ENCODE assay signal across 17 cellular contexts in the genomic region with DNA sequence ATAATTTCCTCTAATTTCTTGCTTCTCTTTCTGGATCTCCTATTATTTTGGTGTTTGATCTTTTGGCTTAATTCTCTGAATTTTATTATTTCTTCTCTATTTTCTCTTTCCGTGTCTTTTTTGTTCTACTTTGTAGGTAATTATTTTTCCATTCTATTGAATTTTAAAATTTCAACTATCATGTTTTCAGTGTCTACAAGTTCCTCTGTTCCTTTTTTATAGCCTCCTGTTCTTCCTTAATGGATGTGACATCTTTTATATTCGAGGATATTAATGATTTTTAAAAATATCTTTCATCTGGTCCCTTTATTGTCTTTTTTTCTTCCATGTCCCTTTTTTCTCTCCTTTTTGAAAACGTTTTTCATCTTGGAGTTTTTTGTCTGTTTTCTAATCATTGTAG. TPM values are rescaled to one million over a fixed set of nuclear protein-coding genes. Genes with fewer than 3 reads are reported as not detected.
A peak's percentile ranks its signal among the peaks of the same experiment; 100 is the strongest.
DNase-seq lines count a peak whose midpoint lies in the region; ATAC-seq and TF ChIP-seq lines count a peak whose summit lies in the region.
"Had no signal": no experiment of that assay in that cellular context is flagged by ENCODE, and none has a peak within 500 bp of the region (broad histone marks: within the 10 kb centered on the region; RNA-seq: fewer than 3 reads in every experiment).

No MANE protein-coding gene starts in this region.

- H2AFZ ChIP-seq in neural progenitor cell (replicated peaks): no peak overlapping the region

- H3K4me2 ChIP-seq in neural progenitor cell: no peak overlapping the region
- H3K4me2 ChIP-seq: BLaER1 had no signal

- peaks cover 13% of the 10 kb centered on the region for H4K20me1 ChIP-seq in neural progenitor cell (ENCODE audit: low read depth)

- H3K36me3 Mint-ChIP-seq in activated CD4-positive, alpha-beta T cell treated with anti-CD3 and anti-CD28 coated beads for 36 hours (ENCODE audit: low read depth): peaks cover 52% of the 10 kb centered on the region
- peaks cover 67% of the 10 kb centered on the region for H3K36me3 Mint-ChIP-seq in activated CD4-positive, alpha-beta T cell treated with anti-CD3 and anti-CD28 coated beads, Interleukin-2, amount 10 ng/mL, durations not matched to agents 24 days and 14 days (ENCODE audit: low read depth)
- H3K36me3 Mint-ChIP-seq in activated T-helper 17 cell treated with anti-CD3 and anti-CD28 coated beads, Interleukin-2, amount 50 U/mL, for 72 hours (ENCODE audit: low read depth): peaks cover 100% of the 10 kb centered on the region
- H3K36me3 Mint-ChIP-seq in stimulated activated memory B cell treated with anti-CD40 and anti-IgM and Interleukin-4, amounts not matched to agents 10 μg/mL and 1 μg/mL and 100 μg/mL, for 72 hours: peaks cover 63% of the 10 kb centered on the region
- H3K36me3 Mint-ChIP-seq in neural progenitor cell: peaks cover 47% of the 10 kb centered on the region

- no peaks in the 10 kb centered on the region for H3K27me3 Mint-ChIP-seq in activated CD4-positive, alpha-beta T cell treated with anti-CD3 and anti-CD28 coated beads for 36 hours
- no peaks in the 10 kb centered on the region for H3K27me3 Mint-ChIP-seq in activated CD4-positive, alpha-beta T cell treated with anti-CD3 and anti-CD28 coated beads, Interleukin-2, amount 10 ng/mL, durations not matched to agents 24 days and 14 days
- H3K27me3 Mint-ChIP-seq in activated T-helper 17 cell treated with anti-CD3 and anti-CD28 coated beads, Interleukin-2, amount 50 U/mL, for 72 hours: no peaks in the 10 kb centered on the region
- no peaks in the 10 kb centered on the region for H3K27me3 Mint-ChIP-seq in stimulated activated memory B cell treated with anti-CD40 and anti-IgM and Interleukin-4, amounts not matched to agents 10 μg/mL and 1 μg/mL and 100 μg/mL, for 72 hours
- H3K27me3 Mint-ChIP-seq in neural progenitor cell (ENCODE audit: insufficient read depth, low read depth): no peaks in the 10 kb centered on the region
- H3K27me3 Mint-ChIP-seq: CD4-positive, alpha-beta memory T cell had no signal

- DNase-seq in activated CD4-positive, alpha-beta T cell treated with anti-CD3 and anti-CD28 coated beads for 36 hours: no peak
- no peak for DNase-seq in activated CD4-positive, alpha-beta T cell treated with anti-CD3 and anti-CD28 coated beads, Interleukin-2, amount 10 ng/mL, durations not matched to agents 24 days and 14 days
- DNase-seq in neural progenitor cell (ENCODE audit: low spot score): no peak
- DNase-seq: 8988T; CD4-positive, alpha-beta memory T cell; DMS153; DMS79; GDM1; GOT3; H7 had no signal

- TF ChIP-seq CTCF in HEK293 (tag by site-specific recombination; IDR thresholded peaks at IDR 0.05) (no peak), neural progenitor cell (IDR thresholded peaks at IDR 0.05) (no peak)

- peaks cover 59 to 84% of the 10 kb centered on the region in 2 experiments for H3K36me3 ChIP-seq in HEK293 (ENCODE audit: control insufficient read depth in 2 of 2, insufficient read depth in 1 of 2, low read length in 2 of 2)
- H3K36me3 ChIP-seq in neural progenitor cell: peaks cover 27% of the 10 kb centered on the region

- CTCF ChIA-PET in activated CD4-positive, alpha-beta T cell treated with anti-CD3 and anti-CD28 coated beads for 36 hours (lab: Charles Lee): no interaction called here
- CTCF ChIA-PET in HEK293 (lab: Yijun Ruan, JAX): interaction anchor here (4.8 kb wide), 1 partner anchor 8 kb away, joined by 29 read pairs; no protein-coding TSS in a partner anchor

- no peaks in the 10 kb centered on the region for H3K9me3 Mint-ChIP-seq in activated CD4-positive, alpha-beta T cell treated with anti-CD3 and anti-CD28 coated beads for 36 hours (ENCODE audit: low read depth)
- H3K9me3 Mint-ChIP-seq in activated CD4-positive, alpha-beta T cell treated with anti-CD3 and anti-CD28 coated beads, Interleukin-2, amount 10 ng/mL, durations not matched to agents 24 days and 14 days: no peaks in the 10 kb centered on the region
- H3K9me3 Mint-ChIP-seq in activated T-helper 17 cell treated with anti-CD3 and anti-CD28 coated beads, Interleukin-2, amount 50 U/mL, for 72 hours: no peaks in the 10 kb centered on the region
- H3K9me3 Mint-ChIP-seq in stimulated activated memory B cell treated with anti-CD40 and anti-IgM and Interleukin-4, amounts not matched to agents 10 μg/mL and 1 μg/mL and 100 μg/mL, for 72 hours: no peaks in the 10 kb centered on the region
- H3K9me3 Mint-ChIP-seq in neural progenitor cell: no peaks in the 10 kb centered on the region
- H3K9me3 Mint-ChIP-seq: CD14-positive monocyte; CD4-positive, alpha-beta memory T cell had no signal

- intact Hi-C loops in activated CD4-positive, alpha-beta T cell treated with anti-CD3 and anti-CD28 coated beads for 36 hours (cut with DNase I, micrococcal nuclease): no loop called here
- intact Hi-C loops in activated CD4-positive, alpha-beta T cell treated with anti-CD3 and anti-CD28 coated beads, Interleukin-2, amount 10 ng/mL, durations not matched to agents 24 days and 14 days (cut with micrococcal nuclease): no loop called here

- no peaks in the 10 kb centered on the region for H3K27me3 ChIP-seq in neural progenitor cell
- H3K27me3 ChIP-seq: BLaER1 had no signal

- no peak overlapping the region for H3K4me3 Mint-ChIP-seq in activated CD4-positive, alpha-beta T cell treated with anti-CD3 and anti-CD28 coated beads for 36 hours
- no peak overlapping the region for H3K4me3 Mint-ChIP-seq in activated CD4-positive, alpha-beta T cell treated with anti-CD3 and anti-CD28 coated beads, Interleukin-2, amount 10 ng/mL, durations not matched to agents 24 days and 14 days
- no peak overlapping the region for H3K4me3 Mint-ChIP-seq in activated T-helper 17 cell treated with anti-CD3 and anti-CD28 coated beads, Interleukin-2, amount 50 U/mL, for 72 hours
- H3K4me3 Mint-ChIP-seq in stimulated activated memory B cell treated with anti-CD40 and anti-IgM and Interleukin-4, amounts not matched to agents 10 μg/mL and 1 μg/mL and 100 μg/mL, for 72 hours: no peak overlapping the region
- no peak overlapping the region for H3K4me3 Mint-ChIP-seq in neural progenitor cell
- H3K4me3 Mint-ChIP-seq: CD14-positive monocyte; CD4-positive, alpha-beta memory T cell had no signal

- ATAC-seq in activated CD4-positive, alpha-beta T cell treated with anti-CD3 and anti-CD28 coated beads for 36 hours: no peak
- ATAC-seq in activated T-helper 17 cell treated with anti-CD3 and anti-CD28 coated beads, Interleukin-2, amount 50 U/mL, for 72 hours (replicated peaks): no peak
- no peak for ATAC-seq in stimulated activated memory B cell treated with anti-CD40 and anti-IgM and Interleukin-4, amounts not matched to agents 10 μg/mL and 1 μg/mL and 100 μg/mL, for 72 hours
- no peak for ATAC-seq in GM21619 (IDR thresholded peaks at IDR 0.05; ENCODE audit: unreplicated experiment)
- ATAC-seq: HCT116 had no signal

- H3K27ac ChIP-seq in HEK293 (ENCODE audit: extremely low read depth, low read depth, low read length): no peak overlapping the region
- no peak overlapping the region for H3K27ac ChIP-seq in neural progenitor cell
- H3K27ac ChIP-seq: BLaER1 had no signal

- peak overlapping the region; percentile 3 for H3K27ac Mint-ChIP-seq in activated CD4-positive, alpha-beta T cell treated with anti-CD3 and anti-CD28 coated beads for 36 hours
- no peak overlapping the region for H3K27ac Mint-ChIP-seq in activated CD4-positive, alpha-beta T cell treated with anti-CD3 and anti-CD28 coated beads, Interleukin-2, amount 10 ng/mL, durations not matched to agents 24 days and 14 days
- peak overlapping the region; percentile 9 for H3K27ac Mint-ChIP-seq in activated T-helper 17 cell treated with anti-CD3 and anti-CD28 coated beads, Interleukin-2, amount 50 U/mL, for 72 hours
- peak overlapping the region; percentile 36 for H3K27ac Mint-ChIP-seq in stimulated activated memory B cell treated with anti-CD40 and anti-IgM and Interleukin-4, amounts not matched to agents 10 μg/mL and 1 μg/mL and 100 μg/mL, for 72 hours
- H3K27ac Mint-ChIP-seq in neural progenitor cell: no peak overlapping the region

- POLR2A ChIA-PET in activated CD4-positive, alpha-beta T cell treated with anti-CD3 and anti-CD28 coated beads for 36 hours (lab: Charles Lee): no interaction called here
- POLR2A ChIA-PET in HEK293 (lab: Yijun Ruan, JAX): interaction anchor here (0.6 to 1.3 kb wide), 2 partner anchors 11 to 28 kb away, joined by 3 read pairs; a partner anchor contains a TSS

- H3K4me3 ChIP-seq in HEK293 (ENCODE audit: low read depth, low read length) (no peak overlapping the region), neural progenitor cell (no peak overlapping the region)
- H3K4me3 ChIP-seq: BLaER1 had no signal

- no peaks in the 10 kb centered on the region for H3F3A ChIP-seq in neural progenitor cell (ENCODE audit: low read depth)

- peaks cover 74% of the 10 kb centered on the region for H3K79me2 ChIP-seq in neural progenitor cell (ENCODE audit: low read depth)

- H3K9ac ChIP-seq in neural progenitor cell: no peak overlapping the region
- H3K9ac ChIP-seq: BLaER1 had no signal

- H3K9me3 ChIP-seq in HEK293 (ENCODE audit: control insufficient read depth, insufficient read depth, low read depth, low read length) (no peaks in the 10 kb centered on the region), neural progenitor cell (ENCODE audit: low read depth) (no peaks in the 10 kb centered on the region)
- H3K9me3 ChIP-seq: BLaER1 had no signal

- H3K4me1 ChIP-seq in HEK293 (ENCODE audit: control insufficient read depth, insufficient read depth, low read length) (no peaks in the 10 kb centered on the region), neural progenitor cell (no peaks in the 10 kb centered on the region)

- peaks cover 7% of the 10 kb centered on the region for H3K4me1 Mint-ChIP-seq in activated CD4-positive, alpha-beta T cell treated with anti-CD3 and anti-CD28 coated beads for 36 hours
- peaks cover 30% of the 10 kb centered on the region for H3K4me1 Mint-ChIP-seq in activated CD4-positive, alpha-beta T cell treated with anti-CD3 and anti-CD28 coated beads, Interleukin-2, amount 10 ng/mL, durations not matched to agents 24 days and 14 days
- H3K4me1 Mint-ChIP-seq in activated T-helper 17 cell treated with anti-CD3 and anti-CD28 coated beads, Interleukin-2, amount 50 U/mL, for 72 hours: peaks cover 11% of the 10 kb centered on the region
- H3K4me1 Mint-ChIP-seq in stimulated activated memory B cell treated with anti-CD40 and anti-IgM and Interleukin-4, amounts not matched to agents 10 μg/mL and 1 μg/mL and 100 μg/mL, for 72 hours: peaks cover 42% of the 10 kb centered on the region
- H3K4me1 Mint-ChIP-seq in neural progenitor cell: no peaks in the 10 kb centered on the region
- H3K4me1 Mint-ChIP-seq: CD14-positive monocyte had no signal

RNA-seq across cellular contexts. Expression of a gene that starts 11.1 kb away (rescaled TPM):
- total RNA-seq in activated CD4-positive, alpha-beta T cell treated with anti-CD3 and anti-CD28 coated beads for 36 hours: 100 to 1,000 TPM; 129 to 151 TPM
- 184 and 185 TPM in 2 replicates for total RNA-seq in activated CD4-positive, alpha-beta T cell treated with anti-CD3 and anti-CD28 coated beads, Interleukin-2, amount 10 ng/mL, durations not matched to agents 24 days and 14 days
- 100 to 1,000 TPM in 1 of 2 donors, 10 to 100 TPM in 1; 93.8 to 202 TPM for total RNA-seq in activated T-helper 17 cell treated with anti-CD3 and anti-CD28 coated beads, Interleukin-2, amount 50 U/mL, for 72 hours
- total RNA-seq in neural progenitor cell (ENCODE audit: low replicate concordance): 134 and 135 TPM in 2 replicates

RNA-seq across cellular contexts. Expression of a gene that starts 11.4 kb away (rescaled TPM):
- total RNA-seq in activated CD4-positive, alpha-beta T cell treated with anti-CD3 and anti-CD28 coated beads for 36 hours: 100 to 1,000 TPM in 1 of 2 experiments, 10 to 100 TPM in 1; 99.9 to 108 TPM
- 123 and 128 TPM in 2 replicates for total RNA-seq in activated CD4-positive, alpha-beta T cell treated with anti-CD3 and anti-CD28 coated beads, Interleukin-2, amount 10 ng/mL, durations not matched to agents 24 days and 14 days
- total RNA-seq in activated T-helper 17 cell treated with anti-CD3 and anti-CD28 coated beads, Interleukin-2, amount 50 U/mL, for 72 hours: 100 to 1,000 TPM in 1 of 2 donors, 10 to 100 TPM in 1; 99.1 to 139 TPM
- 80.7 and 85.0 TPM in 2 replicates for total RNA-seq in neural progenitor cell (ENCODE audit: low replicate concordance)

Comparison
In these comparisons a context has a peak if more than half of its experiments do, and no peak if none do; other contexts are left out.
1. H3K27ac Mint-ChIP-seq: peak in activated CD4-positive, alpha-beta T cell treated with anti-CD3 and anti-CD28 coated beads for 36 hours (single experiment), activated T-helper 17 cell treated with anti-CD3 and anti-CD28 coated beads, Interleukin-2, amount 50 U/mL, for 72 hours (single experiment) and stimulated activated memory B cell treated with anti-CD40 and anti-IgM and Interleukin-4, amounts not matched to agents 10 μg/mL and 1 μg/mL and 100 μg/mL, for 72 hours (single experiment); none in activated CD4-positive, alpha-beta T cell treated with anti-CD3 and anti-CD28 coated beads, Interleukin-2, amount 10 ng/mL, durations not matched to agents 24 days and 14 days (single experiment) and neural progenitor cell (single experiment).